In the genomic region with DNA sequence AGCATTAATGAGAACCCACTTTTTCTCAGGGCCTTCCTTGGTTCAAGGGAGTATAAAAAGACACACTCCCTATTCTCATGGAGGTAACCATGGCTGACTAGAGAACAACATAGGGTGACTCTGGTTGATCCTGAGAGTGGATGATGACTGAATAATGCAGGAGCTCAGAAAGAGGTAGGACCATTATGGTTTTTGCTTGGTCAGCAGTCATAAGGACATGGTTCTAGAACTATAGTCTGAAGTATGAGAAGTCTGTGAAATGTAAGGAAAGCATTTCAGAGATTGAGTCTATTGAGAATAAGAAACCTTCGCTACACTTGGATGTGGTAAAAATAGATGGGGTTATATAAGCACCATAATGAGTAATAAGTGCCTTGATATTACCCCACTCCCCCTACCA, we compare ENCODE assay signal across 9 cellular contexts.
"Had no signal": no experiment of that assay in that cellular context is flagged by ENCODE, and none has a peak within 500 bp of the region (broad histone marks: within the 10 kb centered on the region; RNA-seq: fewer than 3 reads in every experiment).

No MANE protein-coding gene starts in this region.

- DNase-seq: GM23248, GOT3, H7, HFFc6, KBM-7 had no signal

- H2AFZ ChIP-seq: GM23248 had no signal

- H3K27ac ChIP-seq: GM23248, KMS-11 had no signal

- H3K4me2 ChIP-seq: KMS-11 had no signal

- FAIRE-seq: HTR-8/SVneo had no signal

- ATAC-seq: HCT116 had no signal

- H3K9me3 ChIP-seq: HAP-1 had no signal

- H3K36me3 ChIP-seq: HAP-1 had no signal

- H3K9ac ChIP-seq: GM23248, KMS-11 had no signal

- H3K4me3 ChIP-seq: GM23248, HAP-1 had no signal

- H3K4me1 ChIP-seq: HAP-1 had no signal
